20 cellular contexts compared by ENCODE assay signal in the genomic region with DNA sequence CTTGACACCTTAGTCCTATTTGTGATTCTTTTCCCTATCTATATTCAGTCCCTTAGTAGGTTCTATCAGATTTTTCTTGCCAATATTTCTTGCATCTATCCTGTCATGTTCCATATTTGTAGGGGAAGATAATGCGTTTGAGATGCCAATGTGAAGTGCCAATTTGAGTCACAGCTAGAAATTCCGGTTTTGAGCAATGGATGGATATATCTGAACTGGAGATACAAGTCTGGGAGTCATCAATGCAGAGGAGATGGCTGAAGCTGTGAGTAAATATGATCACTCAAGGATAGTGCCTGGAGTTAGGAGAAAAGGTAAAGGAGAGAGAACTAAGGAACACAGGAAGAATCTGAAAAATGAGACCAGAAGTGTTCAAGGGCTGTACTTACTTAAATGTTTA.
"Had no signal": no experiment of that assay in that cellular context is flagged by ENCODE, and none has a peak within 500 bp of the region (broad histone marks: within the 10 kb centered on the region; RNA-seq: fewer than 3 reads in every experiment).

No MANE protein-coding gene starts in this region.

- H3K27me3 Mint-ChIP-seq: dendritic cell treated with granulocyte-macrophage colony-stimulating factor and Interleukin-4, amounts not matched to agents 40 ng/mL and 50 ng/mL, for 4 days; effector memory CD8-positive, alpha-beta T cell had no signal

- H3K36me3 ChIP-seq: colonic mucosa had no signal

- H3K4me2 ChIP-seq: hepatocyte had no signal

- H2AFZ ChIP-seq: hepatocyte had no signal

- H3K4me1 ChIP-seq: colonic mucosa, esophagus squamous epithelium, foreskin keratinocyte, left lung, lower lobe of right lung had no signal

- H3K4me3 ChIP-seq: colonic mucosa, esophagus squamous epithelium, gastroesophageal sphincter, heart left ventricle, hepatocyte, left lung, lower lobe of right lung had no signal

- H3K4me3 Mint-ChIP-seq: dendritic cell treated with granulocyte-macrophage colony-stimulating factor and Interleukin-4, amounts not matched to agents 40 ng/mL and 50 ng/mL, for 4 days; effector memory CD8-positive, alpha-beta T cell; endodermal cell; memory B cell; naive thymus-derived CD4-positive, alpha-beta T cell had no signal

- H3K9me3 Mint-ChIP-seq: dendritic cell treated with granulocyte-macrophage colony-stimulating factor and Interleukin-4, amounts not matched to agents 40 ng/mL and 50 ng/mL, for 4 days; effector memory CD8-positive, alpha-beta T cell; endodermal cell had no signal

- H3K27ac ChIP-seq: colonic mucosa, esophagus squamous epithelium, foreskin keratinocyte, gastroesophageal sphincter, heart left ventricle, hepatocyte, left lung, lower lobe of right lung had no signal

- H3K79me2 ChIP-seq: hepatocyte had no signal

- H3K9me3 ChIP-seq: colonic mucosa, esophagus squamous epithelium, gastroesophageal sphincter, heart left ventricle, left lung had no signal

- H3K36me3 Mint-ChIP-seq: memory B cell; naive thymus-derived CD4-positive, alpha-beta T cell had no signal

- H3K27me3 ChIP-seq: colonic mucosa, esophagus squamous epithelium, foreskin keratinocyte, gastroesophageal sphincter, heart left ventricle, hepatocyte, left lung had no signal

- DNase-seq: colonic mucosa; cortex of kidney; effector CD8-positive, alpha-beta T cell; effector memory CD8-positive, alpha-beta T cell; endodermal cell; esophagus squamous epithelium; heart left ventricle; hypothalamus; left cardiac atrium; left lung; left ventricle myocardium superior; lower lobe of right lung; mesendoderm; midbrain; naive thymus-derived CD4-positive, alpha-beta T cell had no signal

- ATAC-seq: effector memory CD8-positive, alpha-beta T cell; foreskin keratinocyte; gastroesophageal sphincter; heart left ventricle; left cardiac atrium; left lung; left ventricle myocardium superior; lower lobe of right lung; naive thymus-derived CD4-positive, alpha-beta T cell had no signal

- H3K27ac Mint-ChIP-seq: dendritic cell treated with granulocyte-macrophage colony-stimulating factor and Interleukin-4, amounts not matched to agents 40 ng/mL and 50 ng/mL, for 4 days; effector memory CD8-positive, alpha-beta T cell; endodermal cell; memory B cell; naive thymus-derived CD4-positive, alpha-beta T cell had no signal
